ENCODE assay signal across 1 cellular context in the genomic region with DNA sequence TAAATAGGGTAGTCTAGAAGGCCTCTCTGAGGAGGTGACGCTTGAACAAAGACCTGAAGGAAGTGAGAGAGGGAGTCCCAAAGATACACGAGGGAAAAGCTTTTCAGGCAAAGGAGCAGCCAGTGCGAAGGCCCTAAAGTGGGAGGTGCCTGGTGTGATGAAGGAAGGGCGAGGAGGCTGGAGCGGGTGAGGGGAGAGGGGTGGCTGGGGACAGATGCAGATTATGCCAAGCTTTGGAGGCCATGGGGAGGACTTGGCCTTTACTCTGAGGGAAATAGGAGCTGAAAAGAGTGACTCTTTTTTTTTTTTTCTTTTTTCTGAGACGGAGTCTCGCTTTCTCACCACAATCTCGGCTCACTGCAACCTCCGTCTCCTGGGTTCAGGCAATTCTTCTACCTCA.
TF ChIP-seq lines count a peak whose summit lies in the region.

No MANE protein-coding gene starts in this region.

TF ChIP-seq in WTC11, 78 proteins besides CTCF, POLR2A, EP300 and RAD21:
- TF ChIP-seq NR1H2 (CRISPR knock-in tag; IDR thresholded peaks at IDR 0.05) (no peak), SMAD4 (CRISPR knock-in tag; IDR thresholded peaks at IDR 0.05) (no peak)
